Comparison of ENCODE assay signal across 11 cellular contexts in genomic region chr22:37126882-37127281, GRCh38. TPM values are rescaled to one million over a fixed set of nuclear protein-coding genes. Genes with fewer than 3 reads are reported as not detected.
DNase-seq lines count a peak whose midpoint lies in the region; TF ChIP-seq lines count a peak whose summit lies in the region.
"Had no signal": no experiment of that assay in that cellular context is flagged by ENCODE, and none has a peak within 500 bp of the region (broad histone marks: within the 10 kb centered on the region; RNA-seq: fewer than 3 reads in every experiment).

No MANE protein-coding gene starts in this region.

- no peak for TF ChIP-seq POLR2A in breast epithelium (IDR thresholded peaks at IDR 0.05)

- H3K36me3 ChIP-seq in breast epithelium, result no peaks in the 10 kb centered on the region
- no peaks in the 10 kb centered on the region for H3K36me3 ChIP-seq in SU-DHL-6 (ENCODE audit: low read length)
- H3K36me3 ChIP-seq in SJCRH30, result no peaks in the 10 kb centered on the region
- H3K36me3 ChIP-seq: pancreas had no signal

- no peaks in the 10 kb centered on the region for H4K20me1 ChIP-seq in SU-DHL-6 (ENCODE audit: low read depth, low read length)

- H3K4me3 ChIP-seq in breast epithelium, result no peak overlapping the region
- no peak overlapping the region for H3K4me3 ChIP-seq in SU-DHL-6 (ENCODE audit: insufficient read depth, low read length, poor library complexity, severe bottlenecking)
- H3K4me3 ChIP-seq in epithelial cell of esophagus (ENCODE audit: low read length), result no peak overlapping the region
- no peak overlapping the region for H3K4me3 ChIP-seq in SJCRH30
- H3K4me3 ChIP-seq: pancreas had no signal

- no peak overlapping the region for H3K9ac ChIP-seq in SU-DHL-6 (ENCODE audit: low read length)

- no TSS peak for BruUV-seq in MCF 10A (replicated peaks; lab: Mats Ljungman, UMichigan)

- peak; percentile 6 for DNase-seq in MCF 10A (ENCODE audit: unreplicated experiment)
- DNase-seq in breast epithelium (ENCODE audit: low spot score in 2 of 2), result no peak
- no peak for DNase-seq in epithelial cell of esophagus (ENCODE audit: low read depth)
- DNase-seq in type B pancreatic cell (ENCODE audit: extremely low spot score, unreplicated experiment), result no peak
- DNase-seq in SJCRH30, result no peak
- no peak for DNase-seq in kidney glomerular epithelial cell (lab: John Stamatoyannopoulos, UW)
- no peak for DNase-seq in T-helper 2 cell treated with Interferon-gamma antibody and Interleukin-4, amounts not matched to agents 5 μg/mL and 100 μg/mL, for 36 hours (ENCODE audit: low spot score)
- DNase-seq: COR-L47, head of caudate nucleus had no signal

- H3F3A ChIP-seq in SU-DHL-6 (ENCODE audit: insufficient read depth), result no peaks in the 10 kb centered on the region

- H3K9me3 ChIP-seq in breast epithelium (no peaks in the 10 kb centered on the region), SU-DHL-6 (ENCODE audit: insufficient read depth, low read length) (no peaks in the 10 kb centered on the region), SJCRH30 (replicated peaks) (no peaks in the 10 kb centered on the region)
- H3K9me3 ChIP-seq: pancreas had no signal

- H3K9me3 Mint-ChIP-seq in MCF 10A (ENCODE audit: unreplicated experiment) (no peaks in the 10 kb centered on the region), type B pancreatic cell (no peaks in the 10 kb centered on the region)
- H3K9me3 Mint-ChIP-seq in T-helper 2 cell treated with Interferon-gamma antibody and Interleukin-4, amounts not matched to agents 5 μg/mL and 100 μg/mL, for 36 hours, result no peaks in the 10 kb centered on the region

- no peak overlapping the region for H2AFZ ChIP-seq in SU-DHL-6 (ENCODE audit: low read depth, low read length, severe bottlenecking)

- TF ChIP-seq CTCF in MCF 10A (IDR thresholded peaks at IDR 0.05; ENCODE audit: unreplicated experiment) (no peak), breast epithelium (IDR thresholded peaks at IDR 0.05) (no peak), SU-DHL-6 (IDR thresholded peaks at IDR 0.05; ENCODE audit: insufficient read depth, low read length, poor library complexity, severe bottlenecking) (peak; percentile 23), epithelial cell of esophagus (IDR thresholded peaks at IDR 0.05; ENCODE audit: insufficient read depth, low read depth, low read length, missing control alignments) (peak; percentile 38), type B pancreatic cell (conservative IDR thresholded peaks at IDR 0.05) (peak; percentile 59)

- POLR2A ChIA-PET in MCF 10A (lab: Yijun Ruan, JAX), result no interaction called here

- no peak overlapping the region for H3K27ac ChIP-seq in breast epithelium
- H3K27ac ChIP-seq in SU-DHL-6 (ENCODE audit: low read depth, low read length), result no peak overlapping the region
- no peak overlapping the region for H3K27ac ChIP-seq in SJCRH30
- H3K27ac ChIP-seq: pancreas had no signal

- H3K4me2 ChIP-seq in SU-DHL-6 (ENCODE audit: low read depth, low read length, poor library complexity, severe bottlenecking), result no peak overlapping the region

- intact Hi-C loops in MCF 10A (cut with micrococcal nuclease), result no loop called here
- intact Hi-C loops in breast epithelium (cut with DNase I; ENCODE audit: low total_unique reads), result no loop called here

- CTCF ChIA-PET in MCF 10A (lab: Yijun Ruan, JAX), result no interaction called here

- no peaks in the 10 kb centered on the region for H3K9me2 ChIP-seq in SU-DHL-6 (replicated peaks; ENCODE audit: insufficient read depth, low read length)

- H3K4me3 Mint-ChIP-seq in MCF 10A (ENCODE audit: unreplicated experiment), result no peak overlapping the region
- H3K4me3 Mint-ChIP-seq in type B pancreatic cell, result no peak overlapping the region
- H3K4me3 Mint-ChIP-seq in T-helper 2 cell treated with Interferon-gamma antibody and Interleukin-4, amounts not matched to agents 5 μg/mL and 100 μg/mL, for 36 hours, result no peak overlapping the region

- no peaks in the 10 kb centered on the region for H3K4me1 ChIP-seq in breast epithelium
- no peaks in the 10 kb centered on the region for H3K4me1 ChIP-seq in SJCRH30
- H3K4me1 ChIP-seq: pancreas had no signal

- H3K79me2 ChIP-seq in SU-DHL-6 (ENCODE audit: insufficient read depth, low read length), result no peaks in the 10 kb centered on the region

- H3K36me3 Mint-ChIP-seq in MCF 10A (ENCODE audit: insufficient read depth, unreplicated experiment), result no peaks in the 10 kb centered on the region
- no peaks in the 10 kb centered on the region for H3K36me3 Mint-ChIP-seq in type B pancreatic cell
- peaks cover 55% of the 10 kb centered on the region for H3K36me3 Mint-ChIP-seq in T-helper 2 cell treated with Interferon-gamma antibody and Interleukin-4, amounts not matched to agents 5 μg/mL and 100 μg/mL, for 36 hours (ENCODE audit: low read depth)

- H3K27me3 Mint-ChIP-seq in MCF 10A (ENCODE audit: insufficient read depth, unreplicated experiment) (peaks cover 12% of the 10 kb centered on the region), type B pancreatic cell (peaks cover 8% of the 10 kb centered on the region)
- H3K27me3 Mint-ChIP-seq in T-helper 2 cell treated with Interferon-gamma antibody and Interleukin-4, amounts not matched to agents 5 μg/mL and 100 μg/mL, for 36 hours (ENCODE audit: low read depth), result no peaks in the 10 kb centered on the region

- H3K4me1 Mint-ChIP-seq in MCF 10A (ENCODE audit: insufficient read depth, unreplicated experiment), result peaks cover 14% of the 10 kb centered on the region
- H3K4me1 Mint-ChIP-seq in type B pancreatic cell (ENCODE audit: unreplicated experiment), result no peaks in the 10 kb centered on the region
- H3K4me1 Mint-ChIP-seq in T-helper 2 cell treated with Interferon-gamma antibody and Interleukin-4, amounts not matched to agents 5 μg/mL and 100 μg/mL, for 36 hours (ENCODE audit: low read depth), result peaks cover 36% of the 10 kb centered on the region

- H3K27ac Mint-ChIP-seq in MCF 10A (ENCODE audit: low read depth, unreplicated experiment) (no peak overlapping the region), type B pancreatic cell (no peak overlapping the region)
- no peak overlapping the region for H3K27ac Mint-ChIP-seq in T-helper 2 cell treated with Interferon-gamma antibody and Interleukin-4, amounts not matched to agents 5 μg/mL and 100 μg/mL, for 36 hours

- H3K27me3 ChIP-seq in breast epithelium, result no peaks in the 10 kb centered on the region
- H3K27me3 ChIP-seq in SU-DHL-6 (ENCODE audit: low read length), result no peaks in the 10 kb centered on the region
- no peaks in the 10 kb centered on the region for H3K27me3 ChIP-seq in SJCRH30
- H3K27me3 ChIP-seq: pancreas had no signal

RNA-seq across cellular contexts. Expression of gene TMPRSS6, which starts 17.4 kb away (rescaled TPM):
- total RNA-seq in MCF 10A (2022) (not detected in 2 replicates), breast epithelium (under 1 TPM in 1 of 3 donors, not detected in 2; 0.88 TPM), type B pancreatic cell (ENCODE audit: low replicate concordance) (7.6 and 14.3 TPM in 2 replicates)
- total RNA-seq in SJCRH30 (2014; rRNA removed; shearing (Covaris generic)), result not detected in 2 replicates

RNA-seq across cellular contexts. Expression of gene IL2RB, which starts 22.8 kb away (rescaled TPM):
- total RNA-seq in MCF 10A (2022) (not detected in 2 replicates), breast epithelium (1 to 10 TPM in 1 of 3 donors, under 1 TPM in 2; 0.15 to 1.3 (median 0.98) TPM), type B pancreatic cell (ENCODE audit: low replicate concordance) (0.12 and 0.68 TPM in 2 replicates)
- 0.13 and 0.26 TPM in 2 replicates for total RNA-seq in SJCRH30 (2014; rRNA removed; shearing (Covaris generic))

Comparison
In these comparisons a context has a peak if more than half of its experiments do, and no peak if none do; other contexts are left out.
1. CTCF ChIP-seq: peak in SU-DHL-6 (single experiment), epithelial cell of esophagus (single experiment) and type B pancreatic cell (single experiment); none in MCF 10A (single experiment) and breast epithelium (0 of 3).